13 cellular contexts compared by ENCODE assay signal in the genomic region with DNA sequence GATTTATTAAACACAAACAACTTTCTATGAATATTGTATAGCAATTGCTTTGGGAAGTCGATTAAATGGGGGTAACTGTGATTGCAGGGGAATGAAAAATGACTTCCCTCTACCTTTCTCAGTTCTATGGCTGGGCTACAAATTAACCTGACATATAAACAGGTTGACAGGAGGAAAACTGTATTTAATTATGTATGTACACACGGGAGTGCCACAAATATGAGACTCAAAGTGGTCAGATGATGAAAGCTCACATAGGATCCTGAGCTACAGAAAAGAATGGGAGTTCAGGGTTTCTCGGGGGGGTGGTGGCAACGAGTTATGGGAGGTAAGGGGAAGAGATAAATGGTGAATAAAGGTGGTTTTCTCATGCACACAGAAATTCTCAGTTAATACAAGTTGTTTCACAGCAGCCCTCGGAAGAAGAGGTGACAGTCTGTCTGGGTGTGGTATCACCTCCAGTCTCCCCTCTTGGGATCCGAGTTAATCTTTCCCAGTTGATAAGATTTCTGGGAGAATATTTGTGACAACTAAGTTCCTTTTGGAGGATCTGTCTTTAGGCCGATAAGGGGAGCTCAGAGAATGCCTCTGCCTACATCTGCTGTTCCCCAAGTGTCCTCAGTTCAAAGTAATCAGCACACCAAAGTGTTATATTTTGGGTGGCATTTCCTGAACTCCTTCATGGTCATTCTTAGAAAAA. TPM values are rescaled to one million over a fixed set of nuclear protein-coding genes. Genes with fewer than 3 reads are reported as not detected.
A peak's percentile ranks its signal among the peaks of the same experiment; 100 is the strongest.
DNase-seq lines count a peak whose midpoint lies in the region; ATAC-seq, FAIRE-seq and TF ChIP-seq lines count a peak whose summit lies in the region.
"Had no signal": no experiment of that assay in that cellular context is flagged by ENCODE, and none has a peak within 500 bp of the region (broad histone marks: within the 10 kb centered on the region; RNA-seq: fewer than 3 reads in every experiment).

No MANE protein-coding gene starts in this region.

- POLR2A ChIA-PET in HepG2 (lab: Yijun Ruan, JAX) = interaction anchor here (1.1 kb wide), 2 partner anchors 11 to 27 kb away, joined by 3 to 5 read pairs; a partner anchor contains a TSS
- POLR2A ChIA-PET in OCI-LY7 (lab: Charles Lee) = interaction anchor here (0.6 to 3.4 kb wide), 18 partner anchors 9 to 853 kb away, joined by 3 to 21 read pairs (median 5); a partner anchor contains a TSS

- TF ChIP-seq CTCF in HepG2 (CRISPR knock-in tag; IDR thresholded peaks at IDR 0.05) (no peak), right lobe of liver (IDR thresholded peaks at IDR 0.05) (no peak), OCI-LY7 (conservative IDR thresholded peaks at IDR 0.05; ENCODE audit: low read length) (no peak)

- TF ChIP-seq EP300 in HepG2 (IDR thresholded peaks at IDR 0.05; ENCODE audit: low read depth in 2 of 2, low read length in 2 of 2) (no peak), HepG2 (CRISPR knock-in tag; IDR thresholded peaks at IDR 0.05; ENCODE audit: borderline replicate concordance) (no peak)

- TF ChIP-seq POLR2A in HepG2 (IDR thresholded peaks at IDR 0.05; ENCODE audit: insufficient read depth in 1 of 2, low read depth in 2 of 2, low read length in 2 of 2) (no peak), right lobe of liver (IDR thresholded peaks at IDR 0.05) (no peak), erythroblast (IDR thresholded peaks at IDR 0.05; ENCODE audit: low read length) (peak; percentile 23)

- CTCF ChIA-PET in HepG2 (lab: Yijun Ruan, JAX; ENCODE audit: low intra/inter-chr PET ratio, low total read pairs) (no interaction called here), OCI-LY7 (lab: Charles Lee; ENCODE audit: unreplicated experiment) (interaction anchor here (1.1 to 1.2 kb wide), 2 partner anchors 9 to 49 kb away, joined by 3 to 5 read pairs; no protein-coding TSS in a partner anchor)

- H3K9me3 ChIP-seq in HepG2 (ENCODE audit: low read length) = no peaks in the 10 kb centered on the region
- H3K9me3 ChIP-seq in right lobe of liver = no peaks in the 10 kb centered on the region
- no peaks in the 10 kb centered on the region for H3K9me3 ChIP-seq in OCI-LY7 (ENCODE audit: low read length)
- no peaks in the 10 kb centered on the region for H3K9me3 ChIP-seq in aorta (ENCODE audit: control insufficient read depth, low read length)
- H3K9me3 ChIP-seq: right atrium auricular region had no signal

- H3K4me1 ChIP-seq in HepG2 (ENCODE audit: insufficient read depth, low read length) (peaks cover 48% of the 10 kb centered on the region), right lobe of liver (peaks cover 0 to 23% (median 11%) of the 10 kb centered on the region in 4 donors), OCI-LY7 (ENCODE audit: insufficient read depth, low read length, poor library complexity, severe bottlenecking) (peaks cover 44% of the 10 kb centered on the region), aorta (ENCODE audit: control insufficient read depth in 1 of 2, insufficient read depth in 2 of 2, low read length in 2 of 2) (peaks cover 6 to 8% of the 10 kb centered on the region in 2 donors)

- BruUV-seq in HepG2 (replicated peaks; lab: Mats Ljungman, UMichigan) (no TSS peak), OCI-LY7 (replicated peaks; lab: Mats Ljungman, UMichigan) (no TSS peak)

- no peaks in the 10 kb centered on the region for H3K36me3 ChIP-seq in HepG2 (replicated peaks in 1 of 2; ENCODE audit: control insufficient read depth in 1 of 2, insufficient read depth in 2 of 2, low read length in 2 of 2)
- no peaks in the 10 kb centered on the region for H3K36me3 ChIP-seq in right lobe of liver
- H3K36me3 ChIP-seq in OCI-LY7 (ENCODE audit: insufficient read depth, low read length) = no peaks in the 10 kb centered on the region
- no peaks in the 10 kb centered on the region for H3K36me3 ChIP-seq in aorta (ENCODE audit: control insufficient read depth in 1 of 2, insufficient read depth in 2 of 2, low read length in 1 of 2)
- H3K36me3 ChIP-seq: right atrium auricular region had no signal

- H3K79me2 ChIP-seq in HepG2 (ENCODE audit: insufficient read depth, low read length) (no peaks in the 10 kb centered on the region), OCI-LY7 (ENCODE audit: insufficient read depth, low read depth, low read length) (no peaks in the 10 kb centered on the region)

- no peak for FAIRE-seq in HepG2 (lab: Jason Lieb, UNC)
- FAIRE-seq: islet of Langerhans had no signal

- TF ChIP-seq RAD21 in HepG2 (CRISPR knock-in tag; IDR thresholded peaks at IDR 0.05) = no peak

- H3K9me2 ChIP-seq in OCI-LY7 (ENCODE audit: insufficient read depth, low read length) = no peaks in the 10 kb centered on the region

- ATAC-seq in HepG2 = no peak
- no peak for ATAC-seq in right lobe of liver
- no peak for ATAC-seq in aorta (ENCODE audit: low FRiP score)
- ATAC-seq in HG03196 (IDR thresholded peaks at IDR 0.05; ENCODE audit: unreplicated experiment) = no peak
- ATAC-seq: activated naive CD8-positive, alpha-beta T cell treated with anti-CD3 and anti-CD28 coated beads, Interleukin-2, amount 50 U/mL, for 24 hours had no signal

- no peak overlapping the region for H2AFZ ChIP-seq in HepG2 (ENCODE audit: low read length)
- peak overlapping the region; percentile 88 for H2AFZ ChIP-seq in OCI-LY7 (ENCODE audit: low read length)

- H3K4me2 ChIP-seq in HepG2 (ENCODE audit: low read depth, low read length) = peak overlapping the region; percentile 31; the same call in 1 of the 2 replicates
- peak overlapping the region; percentile 73 for H3K4me2 ChIP-seq in OCI-LY7 (ENCODE audit: low read length)

- H3K9ac ChIP-seq in HepG2 (ENCODE audit: insufficient read depth, low read depth, low read length) = no peak overlapping the region

- H3K27ac ChIP-seq in HepG2 (ENCODE audit: extremely low read length, insufficient read depth, low read length) (no peak overlapping the region), right lobe of liver (no peak overlapping the region), OCI-LY7 (ENCODE audit: low read depth, low read length, poor library complexity, severe bottlenecking) (peak overlapping the region; percentile 67), aorta (ENCODE audit: low read depth in 1 of 2, low read length in 2 of 2) (peak overlapping the region; percentile 72 to 81)

- no peak for DNase-seq in HepG2 (ENCODE audit: low spot score)
- no peak for DNase-seq in right lobe of liver
- no peak for DNase-seq in OCI-LY7 (ENCODE audit: low spot score)
- DNase-seq in erythroblast (lab: John Stamatoyannopoulos, UW) = peak in 1 of 2 experiments; percentile 46
- no peak for DNase-seq in aorta
- no peak for DNase-seq in activated CD4-positive, alpha-beta T cell treated with anti-CD3 and anti-CD28 coated beads, Interleukin-2, amount 50 U/mL, for 4 hours
- DNase-seq in cerebellar nuclear complex (lab: John Stamatoyannopoulos, UW) = no peak
- DNase-seq: activated B cell treated with CpG ODN at 0.5 μM for 24 hours; activated naive CD8-positive, alpha-beta T cell treated with anti-CD3 and anti-CD28 coated beads, Interleukin-2, amount 50 U/mL, for 24 hours; NCI-H446 treated with DMSO at 0.1 percent for 48 hours had no signal

- in situ Hi-C loops in HepG2 (cut with HindIII; ENCODE audit: extremely low pct_ligation_motif_present, low pct_unique_long_range_greater_than_20kb) = no loop called here

- 4% methylated on average over 7 of the region's 7 CpGs for WGBS in HepG2 (ENCODE audit: low lambda C conversion rate)
- WGBS in right lobe of liver (ENCODE audit: insufficient coverage, low coverage, low lambda C conversion rate, missing lambda C conversion rate) = 58% methylated on average over 5 of the region's 7 CpGs
- WGBS in aorta, 2 donors = 65 to 71% methylated on average over 7 of the region's 7 CpGs

- H4K20me1 ChIP-seq in HepG2 (ENCODE audit: insufficient read depth, low read length) (no peaks in the 10 kb centered on the region), OCI-LY7 (ENCODE audit: insufficient read depth, low read length) (no peaks in the 10 kb centered on the region)

- H3K27me3 ChIP-seq in HepG2 (ENCODE audit: control insufficient read depth in 1 of 2, insufficient read depth in 2 of 2, low read length in 2 of 2) (peaks cover 0 to 15% of the 10 kb centered on the region in 2 experiments; a peak in 1 of 5 replicates), right lobe of liver (no peaks in the 10 kb centered on the region), aorta (ENCODE audit: control insufficient read depth in 1 of 2, insufficient read depth in 2 of 2, low read length in 1 of 2) (no peaks in the 10 kb centered on the region)
- H3K27me3 ChIP-seq: right atrium auricular region had no signal

- intact Hi-C loops in HepG2 (cut with micrococcal nuclease; ENCODE audit: unreplicated experiment) = no loop called here
- intact Hi-C loops in right lobe of liver (cut with DNase I) = no loop called here
- intact Hi-C loops in OCI-LY7 (cut with micrococcal nuclease; ENCODE audit: unreplicated experiment) = no loop called here
- intact Hi-C loops in aorta (cut with DNase I) = loop anchor here in 1 of 2 donors (2.0 kb wide), 1 partner anchor 36 kb away; no protein-coding TSS in a partner anchor

- H3K4me3 ChIP-seq in HepG2 (replicated peaks in 1 of 3; ENCODE audit: insufficient read depth in 1 of 3, low read depth in 2 of 3, low read length in 3 of 3) (no peak overlapping the region), right lobe of liver (no peak overlapping the region), OCI-LY7 (ENCODE audit: low read depth, low read length, poor library complexity, severe bottlenecking) (peak overlapping the region; percentile 22), aorta (ENCODE audit: low read length in 2 of 2) (no peak overlapping the region)
- H3K4me3 ChIP-seq: right atrium auricular region had no signal

RNA-seq across cellular contexts. Expression of a gene that starts 26.3 kb away (rescaled TPM):
- 25.0 and 46.2 TPM in 2 replicates for total RNA-seq in HepG2 (2016; rRNA removed; fragmentation: Illumina TruSeq; extraction: Trizol)
- 21.8 and 26.9 TPM in 2 replicates for total RNA-seq in HepG2 (2016; cell fraction: cytosol; rRNA removed; fragmentation: Illumina TruSeq; extraction: Trizol; ENCODE audit: low read depth)
- 23.2 and 49.2 TPM in 2 replicates for total RNA-seq in HepG2 (2016; cell fraction: insoluble cytoplasmic fraction; rRNA removed; fragmentation: Illumina TruSeq; extraction: Trizol)
- total RNA-seq in HepG2 (2016; cell fraction: membrane; rRNA removed; fragmentation: Illumina TruSeq; extraction: Trizol) = 27.1 and 30.4 TPM in 2 replicates
- total RNA-seq in HepG2 (2016; cell fraction: nucleus; rRNA removed; fragmentation: Illumina TruSeq; extraction: Trizol) = 59.8 and 64.1 TPM in 2 replicates
- 33.2 and 36.2 TPM in 2 replicates for polyA plus RNA-seq in HepG2 (2011; rRNA removed)
- 30.4 and 31.8 TPM in 2 replicates for polyA plus RNA-seq in HepG2 (2011; cell fraction: cytosol; rRNA removed)
- polyA plus RNA-seq in HepG2 (2011; cell fraction: nucleus; rRNA removed) = 131 and 138 TPM in 2 replicates
- polyA plus RNA-seq in HepG2 (2012) = 49.0 and 63.8 TPM in 2 replicates
- polyA plus RNA-seq in HepG2 (2016; cell fraction: cytosol; fragmentation: Illumina TruSeq; extraction: Trizol; ENCODE audit: low read depth) = 24.1 and 25.0 TPM in 2 replicates
- 48.7 and 51.1 TPM in 2 replicates for polyA plus RNA-seq in HepG2 (2016; cell fraction: insoluble cytoplasmic fraction; fragmentation: Illumina TruSeq; extraction: Trizol; ENCODE audit: low read depth)
- 26.6 and 28.9 TPM in 2 replicates for polyA plus RNA-seq in HepG2 (2016; cell fraction: membrane; fragmentation: Illumina TruSeq; extraction: Trizol; ENCODE audit: low read depth)
- polyA plus RNA-seq in HepG2 (2016; cell fraction: nucleus; fragmentation: Illumina TruSeq; extraction: Trizol; ENCODE audit: insufficient read depth, low read depth) = 151 and 156 TPM in 2 replicates
- 1.4 and 17.0 TPM in 2 replicates for polyA minus RNA-seq in HepG2 (2011; rRNA and poly(A)+ RNA removed; ENCODE audit: low replicate concordance)
- polyA minus RNA-seq in HepG2 (2011; cell fraction: cytosol; rRNA and poly(A)+ RNA removed) = 11.3 and 13.7 TPM in 2 replicates
- 60.7 and 75.2 TPM in 2 replicates for polyA minus RNA-seq in HepG2 (2011; cell fraction: nucleus; rRNA and poly(A)+ RNA removed)
- total RNA-seq in right lobe of liver = 10 to 100 TPM; 14.1 to 66.4 (median 43.6) TPM
- total RNA-seq in OCI-LY7 (2014; rRNA removed; shearing (Covaris generic)) = 46.8 and 60.7 TPM in 2 replicates
- total RNA-seq in OCI-LY7 (2022) = 48.6 and 54.9 TPM in 2 replicates
- total RNA-seq in aorta = 100 to 1,000 TPM in 1 of 2 donors, 10 to 100 TPM in 1; 49.7 to 158 TPM
- 100 to 1,000 TPM; 154 to 186 TPM for polyA plus RNA-seq in aorta

Comparison
In these comparisons a context has a peak if more than half of its experiments do, and no peak if none do; other contexts are left out.
1. H3K27ac ChIP-seq: peak in OCI-LY7 (single experiment) and aorta (2 of 2); none in HepG2 (single experiment) and right lobe of liver (0 of 3).